ENCODE assay signal across 8 cellular contexts in the genomic region with DNA sequence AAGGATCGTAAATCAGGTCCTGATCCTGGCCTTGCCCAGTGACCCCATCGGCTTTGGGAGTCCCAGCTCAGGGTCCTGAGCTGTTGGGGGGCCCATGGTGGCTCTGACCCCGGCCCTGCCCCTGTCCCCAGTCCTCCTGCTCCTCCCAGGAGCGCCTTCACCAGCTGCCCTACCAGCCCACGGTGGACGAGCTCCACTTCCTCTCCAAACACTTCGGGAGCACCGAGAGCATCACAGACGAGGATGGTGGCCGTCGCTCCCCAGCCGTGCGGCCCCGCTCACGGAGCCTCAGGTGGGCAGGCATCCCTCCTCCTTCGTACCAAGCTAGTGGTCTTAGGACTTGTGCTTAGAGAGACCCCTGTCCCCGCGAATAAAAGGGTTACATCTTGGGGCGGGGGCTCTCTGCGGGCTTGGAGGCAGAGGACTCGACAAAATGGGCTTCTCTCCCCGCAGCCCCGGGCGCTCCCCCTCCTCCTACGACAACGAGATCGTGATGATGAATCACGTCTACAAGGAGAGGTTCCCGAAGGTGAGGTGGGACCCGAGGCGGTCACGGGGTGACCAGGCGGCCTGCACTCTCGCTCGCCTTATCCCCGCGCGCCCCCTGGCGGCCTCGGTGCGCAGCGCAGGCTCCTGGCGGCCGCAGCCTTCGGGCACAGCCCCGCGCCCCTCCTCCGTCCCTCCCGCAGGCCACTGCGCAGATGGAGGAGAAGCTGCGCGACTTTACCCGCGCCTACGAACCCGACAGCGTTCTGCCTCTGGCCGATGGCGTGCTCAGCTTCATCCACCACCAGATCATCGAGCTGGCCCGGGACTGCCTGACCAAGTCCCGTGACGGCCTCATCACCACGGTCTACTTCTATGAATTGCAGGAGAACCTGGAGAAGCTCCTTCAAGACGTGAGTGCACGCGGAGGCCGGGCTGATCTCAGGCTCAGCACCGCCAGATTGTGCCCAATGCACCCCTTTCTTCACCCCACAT. TPM values are rescaled to one million over a fixed set of nuclear protein-coding genes. Genes with fewer than 3 reads are reported as not detected.
DNase-seq lines count a peak whose midpoint lies in the region; ATAC-seq and TF ChIP-seq lines count a peak whose summit lies in the region.

No MANE protein-coding gene starts in this region.

- no peaks in the 10 kb centered on the region for H3K36me3 ChIP-seq in ACC112 (ENCODE audit: insufficient read depth, low read length)
- H3K36me3 ChIP-seq in adrenal gland (replicated peaks in 1 of 2) = no peaks in the 10 kb centered on the region
- H3K36me3 ChIP-seq in heart right ventricle = no peaks in the 10 kb centered on the region
- H3K36me3 ChIP-seq in rectal smooth muscle tissue (ENCODE audit: control insufficient read depth, insufficient read depth, low read length) = no peaks in the 10 kb centered on the region
- H3K36me3 ChIP-seq in vagina = no peaks in the 10 kb centered on the region

- 10 to 37% (median 23%) methylated on average over 7 to 69 of the region's 69 CpGs for WGBS in adrenal gland, 4 donors
- WGBS in heart right ventricle, 2 donors = 14 to 15% methylated on average over 68 to 69 of the region's 69 CpGs

- ATAC-seq in GM18517 (IDR thresholded peaks at IDR 0.05; ENCODE audit: unreplicated experiment) (peak; percentile 59), T-helper 17 cell (peak; percentile 97), heart right ventricle (peak; percentile 95 to 98 (median 96))

- no peak overlapping the region for H2AFZ ChIP-seq in ACC112 (ENCODE audit: low read length, unreplicated experiment)

- peaks cover 26% of the 10 kb centered on the region for H3K27me3 Mint-ChIP-seq in T-helper 17 cell

- no peaks in the 10 kb centered on the region for H3K27me3 ChIP-seq in ACC112 (ENCODE audit: insufficient read depth, low read length)
- peaks cover 25% of the 10 kb centered on the region for H3K27me3 ChIP-seq in adrenal gland
- peaks cover 0 to 49% (median 34%) of the 10 kb centered on the region in 7 donors for H3K27me3 ChIP-seq in heart right ventricle
- H3K27me3 ChIP-seq in rectal smooth muscle tissue (ENCODE audit: control insufficient read depth, insufficient read depth, low read length) = peaks cover 3% of the 10 kb centered on the region
- H3K27me3 ChIP-seq in vagina = no peaks in the 10 kb centered on the region

- peaks cover 2% of the 10 kb centered on the region for H3K4me1 ChIP-seq in ACC112 (ENCODE audit: control insufficient read depth, insufficient read depth, low read length, unreplicated experiment)
- peaks cover 0 to 8% of the 10 kb centered on the region in 2 donors for H3K4me1 ChIP-seq in adrenal gland (replicated peaks in 1 of 2)
- H3K4me1 ChIP-seq in heart right ventricle = peaks cover 0 to 10% (median 5%) of the 10 kb centered on the region in 9 donors
- no peaks in the 10 kb centered on the region for H3K4me1 ChIP-seq in rectal smooth muscle tissue (ENCODE audit: control insufficient read depth, insufficient read depth, low read length)
- peaks cover 12% of the 10 kb centered on the region for H3K4me1 ChIP-seq in vagina

- TF ChIP-seq POLR2A in adrenal gland (IDR thresholded peaks at IDR 0.05) (no peak), vagina (IDR thresholded peaks at IDR 0.05) (no peak)

- peaks cover 14% of the 10 kb centered on the region for H3K4me1 Mint-ChIP-seq in T-helper 17 cell

- no peak overlapping the region for H3K9ac ChIP-seq in rectal smooth muscle tissue (ENCODE audit: low read length)

- H3K27ac Mint-ChIP-seq in T-helper 17 cell = no peak overlapping the region

- H3K4me3 Mint-ChIP-seq in T-helper 17 cell = peak overlapping the region; percentile 63

- peak; percentile 65 for DNase-seq in MV-4-11 (lab: John Stamatoyannopoulos, UW)
- DNase-seq in T-helper 17 cell = peak; percentile 72 to 85 (median 82)
- DNase-seq in adrenal gland = peak; percentile 85 to 95 (median 91)
- DNase-seq in heart right ventricle = peak; percentile 68 to 89
- DNase-seq in vagina (ENCODE audit: extremely low spot score in 2 of 2) = no peak

- H3K9me3 ChIP-seq in T-helper 17 cell (ENCODE audit: control insufficient read depth, low read length, poor library complexity, severe bottlenecking) = no peaks in the 10 kb centered on the region
- no peaks in the 10 kb centered on the region for H3K9me3 ChIP-seq in adrenal gland (replicated peaks in 1 of 3)
- H3K9me3 ChIP-seq in heart right ventricle = no peaks in the 10 kb centered on the region
- no peaks in the 10 kb centered on the region for H3K9me3 ChIP-seq in vagina

- intact Hi-C loops in adrenal gland (cut with DNase I) = loop anchor here (10.0 kb wide), 2 partner anchors 83 to 283 kb away; no protein-coding TSS in a partner anchor
- intact Hi-C loops in heart right ventricle (cut with DNase I) = loop anchor here in 8 of 10 donors (2.0 to 10.0 kb wide), 9 partner anchors 73 to 285 kb away; a partner anchor contains a TSS
- intact Hi-C loops in vagina (cut with DNase I) = no loop called here

- H3K79me2 ChIP-seq in ACC112 (ENCODE audit: control insufficient read depth, insufficient read depth, low read length, unreplicated experiment) = no peaks in the 10 kb centered on the region

- no peak overlapping the region for H3K27ac ChIP-seq in ACC112 (ENCODE audit: low read depth, low read length)
- H3K27ac ChIP-seq in adrenal gland = peak overlapping the region in 1 of 5 donors; percentile 52
- no peak overlapping the region for H3K27ac ChIP-seq in heart right ventricle
- no peak overlapping the region for H3K27ac ChIP-seq in rectal smooth muscle tissue (ENCODE audit: low read depth, low read length)
- no peak overlapping the region for H3K27ac ChIP-seq in vagina

- TF ChIP-seq CTCF in adrenal gland (IDR thresholded peaks at IDR 0.05) (peak; percentile 85 to 100 (median 96)), heart right ventricle (IDR thresholded peaks at IDR 0.05) (peak; percentile 98 to 100 (median 99)), vagina (IDR thresholded peaks at IDR 0.05) (peak; percentile 96 to 100 (median 97))

- peaks cover 7% of the 10 kb centered on the region for H3K36me3 Mint-ChIP-seq in T-helper 17 cell (ENCODE audit: low read depth)

- H3K4me3 ChIP-seq in ACC112 (ENCODE audit: low read depth, low read length) = peak overlapping the region; percentile 59
- H3K4me3 ChIP-seq in adrenal gland = peak overlapping the region in 1 of 4 donors; percentile 21
- peak overlapping the region in 8 of 10 donors; percentile 10 to 45 (median 26) for H3K4me3 ChIP-seq in heart right ventricle
- H3K4me3 ChIP-seq in rectal smooth muscle tissue (ENCODE audit: low read length) = peak overlapping the region; percentile 56
- peak overlapping the region; percentile 20 to 33 for H3K4me3 ChIP-seq in vagina

RNA-seq across cellular contexts. Expression of a gene that starts 9.1 kb away (rescaled TPM):
- total RNA-seq in T-helper 17 cell (1 to 10 TPM; 1.5 to 4.1 TPM), adrenal gland (1 to 10 TPM; 1.3 to 6.9 (median 3.2) TPM), heart right ventricle (under 1 TPM in 8 of 10 donors, not detected in 2; 0.15 to 0.88 (median 0.37) TPM), vagina (1.2 TPM)
- polyA plus RNA-seq in adrenal gland (10 to 100 TPM in 1 of 3 donors, 1 to 10 TPM in 2; 1.3 to 29.6 (median 4.7) TPM), heart right ventricle (under 1 TPM; 0.07 to 0.23 TPM)

RNA-seq across cellular contexts. Expression of a gene that starts 13.1 kb away (rescaled TPM):
- total RNA-seq in T-helper 17 cell (not detected), adrenal gland (1 to 10 TPM in 3 of 8 donors, under 1 TPM in 1, not detected in 4; 0.23 to 5.2 (median 2.9) TPM), heart right ventricle (not detected), vagina (8.8 TPM)
- polyA plus RNA-seq in adrenal gland (10 to 100 TPM in 1 of 3 donors, 1 to 10 TPM in 2; 2.0 to 16.4 (median 4.5) TPM), heart right ventricle (not detected)

RNA-seq across cellular contexts. Expression of a gene that starts 33.8 kb away (rescaled TPM):
- total RNA-seq in T-helper 17 cell (10 to 100 TPM; 17.8 to 19.8 TPM), adrenal gland (10 to 100 TPM; 28.4 to 83.4 (median 55.1) TPM), heart right ventricle (10 to 100 TPM; 16.9 to 34.9 (median 19.9) TPM), vagina (23.6 TPM)
- polyA plus RNA-seq in adrenal gland (10 to 100 TPM; 13.6 to 22.2 (median 17.9) TPM), heart right ventricle (10 to 100 TPM; 10.5 to 25.6 TPM)

RNA-seq across cellular contexts. Expression of a gene that starts 39.6 kb away (rescaled TPM):
- total RNA-seq in T-helper 17 cell = not detected
- under 1 TPM in 1 of 8 donors, not detected in 7; 0.23 TPM for total RNA-seq in adrenal gland
- polyA plus RNA-seq in adrenal gland = under 1 TPM in 1 of 3 donors, not detected in 2; 0.24 TPM
- total RNA-seq in heart right ventricle = under 1 TPM in 1 of 10 donors, not detected in 9; 0.13 TPM
- polyA plus RNA-seq in heart right ventricle = not detected
- not detected for total RNA-seq in vagina

RNA-seq across cellular contexts. Expression of a gene that starts 41.1 kb away (rescaled TPM):
- 1 to 10 TPM; 3.1 to 5.7 TPM for total RNA-seq in T-helper 17 cell
- total RNA-seq in adrenal gland = 1 to 10 TPM; 2.8 to 8.6 (median 6.2) TPM
- polyA plus RNA-seq in adrenal gland = 1 to 10 TPM; 1.8 to 4.3 (median 3.4) TPM
- total RNA-seq in heart right ventricle = 1 to 10 TPM; 1.9 to 5.7 (median 4.1) TPM
- 1 to 10 TPM; 3.1 to 6.9 TPM for polyA plus RNA-seq in heart right ventricle
- total RNA-seq in vagina = 10.8 TPM

Comparison
In these comparisons a context has a peak if more than half of its experiments do, and no peak if none do; other contexts are left out.
1. DNase-seq: peak in MV-4-11 (single experiment), T-helper 17 cell (3 of 3), adrenal gland (7 of 7) and heart right ventricle (2 of 2); none in vagina (0 of 2).
2. Peak in every context shown above with its lines, with median percentiles within 50 percentile points of each other: ATAC-seq and CTCF ChIP-seq.